Comparison of ENCODE assay signal across 14 cellular contexts in the genomic region with DNA sequence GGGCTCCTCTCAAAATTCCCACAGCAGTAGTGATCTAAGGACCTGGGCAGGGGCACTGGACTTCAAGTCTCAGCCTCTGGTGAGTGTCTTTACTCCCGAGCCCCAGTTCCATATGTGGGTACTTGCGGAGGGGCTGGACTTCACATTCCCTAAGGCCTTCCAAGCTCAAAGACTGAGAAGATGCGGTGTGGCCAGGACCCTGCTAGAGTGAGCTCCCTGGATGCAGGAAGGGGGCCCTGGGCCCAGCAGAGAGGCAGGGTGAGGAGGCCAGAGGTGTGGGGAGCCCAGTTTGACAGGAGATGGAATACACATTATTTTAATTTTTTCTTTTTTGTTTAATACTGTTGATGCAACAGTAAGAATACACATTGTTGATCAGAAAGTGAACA.
"Had no signal": no experiment of that assay in that cellular context is flagged by ENCODE, and none has a peak within 500 bp of the region (broad histone marks: within the 10 kb centered on the region; RNA-seq: fewer than 3 reads in every experiment).

No MANE protein-coding gene starts in this region.

- H3K4me3 Mint-ChIP-seq: brain; T-helper 1 cell treated with Interleukin-12 subunit alpha and Interleukin-12 subunit beta and Interleukin-4 antibody, amounts not matched to agents 30 μg/mL and 1 μg/mL, for 36 hours had no signal

- DNase-seq: activated CD4-positive, alpha-beta T cell treated with anti-CD3 and anti-CD28 coated beads, Interleukin-2, amount 50 U/mL, for 48 hours; activated CD8-positive, alpha-beta memory T cell treated with anti-CD3 and anti-CD28 coated beads, Interleukin-2, amount 50 U/mL, for 4 hours; amygdala; effector memory CD4-positive, alpha-beta T cell; gastrocnemius medialis; heart right ventricle; kidney glomerular epithelial cell; stimulated activated CD4-positive, alpha-beta T cell treated with anti-CD3 and anti-CD28 coated beads, Interleukin-12 subunit alpha, Interleukin-12 subunit beta, amount 100 ng/mL, for 4 hours; stimulated activated naive CD4-positive, alpha-beta T cell treated with Interleukin-2 at 50 U/mL for 16 hours; upper lobe of left lung had no signal

- H3K9me3 Mint-ChIP-seq: activated naive CD4-positive, alpha-beta T cell treated with anti-CD3 and anti-CD28 coated beads, Interleukin-2, amount 10 ng/mL, durations not matched to agents 7 days and 5 days; brain; naive thymus-derived CD4-positive, alpha-beta T cell; T-helper 1 cell treated with Interleukin-12 subunit alpha and Interleukin-12 subunit beta and Interleukin-4 antibody, amounts not matched to agents 30 μg/mL and 1 μg/mL, for 36 hours had no signal

- ATAC-seq: gastrocnemius medialis; heart right ventricle; naive thymus-derived CD4-positive, alpha-beta T cell had no signal

- H3K36me3 Mint-ChIP-seq: activated naive CD4-positive, alpha-beta T cell treated with anti-CD3 and anti-CD28 coated beads, Interleukin-2, amount 10 ng/mL, durations not matched to agents 7 days and 5 days; brain; naive thymus-derived CD4-positive, alpha-beta T cell had no signal

- H3K27ac Mint-ChIP-seq: activated naive CD4-positive, alpha-beta T cell treated with anti-CD3 and anti-CD28 coated beads, Interleukin-2, amount 10 ng/mL, durations not matched to agents 7 days and 5 days had no signal

- H3K27me3 Mint-ChIP-seq: naive thymus-derived CD4-positive, alpha-beta T cell had no signal
